In the genomic region with DNA sequence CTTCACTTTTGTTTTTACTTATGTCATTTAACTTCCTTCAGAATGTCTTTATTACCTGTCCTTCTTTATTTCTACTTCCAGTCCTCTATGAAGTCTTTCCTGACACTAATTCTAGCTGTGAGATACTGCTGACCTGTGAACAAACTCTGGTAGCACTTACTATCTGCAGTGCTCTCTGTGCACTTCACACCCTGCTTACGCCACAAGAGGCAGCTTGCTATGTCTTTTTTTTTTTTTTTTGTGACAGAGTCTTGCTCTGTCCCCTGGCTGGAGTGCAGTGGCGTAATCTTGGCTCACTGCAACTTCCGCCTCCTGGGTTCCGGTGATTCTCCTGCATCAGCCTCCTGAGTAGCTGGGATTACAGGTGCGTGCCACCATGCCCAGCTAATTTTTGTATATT, we compare ENCODE assay signal across 1 cellular context.
A peak's percentile ranks its signal among the peaks of the same experiment; 100 is the strongest.
TF ChIP-seq lines count a peak whose summit lies in the region.

No MANE protein-coding gene starts in this region.

TF ChIP-seq in HepG2, 621 proteins besides CTCF, POLR2A, EP300 and RAD21 (continued from another document and continues in another):
- TF ChIP-seq, protein P1, sequence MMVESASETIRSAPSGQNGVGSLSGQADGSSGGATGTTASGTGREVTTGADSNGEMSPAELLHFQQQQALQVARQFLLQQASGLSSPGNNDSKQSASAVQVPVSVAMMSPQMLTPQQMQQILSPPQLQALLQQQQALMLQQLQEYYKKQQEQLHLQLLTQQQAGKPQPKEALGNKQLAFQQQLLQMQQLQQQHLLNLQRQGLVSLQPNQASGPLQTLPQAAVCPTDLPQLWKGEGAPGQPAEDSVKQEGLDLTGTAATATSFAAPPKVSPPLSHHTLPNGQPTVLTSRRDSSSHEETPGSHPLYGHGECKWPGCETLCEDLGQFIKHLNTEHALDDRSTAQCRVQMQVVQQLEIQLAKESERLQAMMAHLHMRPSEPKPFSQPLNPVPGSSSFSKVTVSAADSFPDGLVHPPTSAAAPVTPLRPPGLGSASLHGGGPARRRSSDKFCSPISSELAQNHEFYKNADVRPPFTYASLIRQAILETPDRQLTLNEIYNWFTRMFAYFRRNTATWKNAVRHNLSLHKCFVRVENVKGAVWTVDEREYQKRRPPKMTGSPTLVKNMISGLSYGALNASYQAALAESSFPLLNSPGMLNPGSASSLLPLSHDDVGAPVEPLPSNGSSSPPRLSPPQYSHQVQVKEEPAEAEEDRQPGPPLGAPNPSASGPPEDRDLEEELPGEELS (CRISPR knock-in tag; IDR thresholded peaks at IDR 0.05), result peak; percentile 35; the same call in 1 of the 2 replicates
- TF ChIP-seq ZNF766 (CRISPR knock-in tag; IDR thresholded peaks at IDR 0.05; ENCODE audit: borderline replicate concordance) (no peak), ZNF773 (CRISPR knock-in tag; IDR thresholded peaks at IDR 0.05; ENCODE audit: borderline replicate concordance) (no peak), ZNF879 (CRISPR knock-in tag; IDR thresholded peaks at IDR 0.05) (no peak), MBNL3 (CRISPR knock-in tag; conservative IDR thresholded peaks at IDR 0.05) (no peak), ZNF775 (CRISPR knock-in tag; IDR thresholded peaks at IDR 0.05; ENCODE audit: borderline replicate concordance) (no peak), RFX1 (IDR thresholded peaks at IDR 0.05) (no peak), ZNF616 (CRISPR knock-in tag; IDR thresholded peaks at IDR 0.05; ENCODE audit: low read depth) (no peak), ZNF543 (CRISPR knock-in tag; IDR thresholded peaks at IDR 0.05) (no peak), ZC3H4 (CRISPR knock-in tag; IDR thresholded peaks at IDR 0.05; ENCODE audit: borderline replicate concordance) (no peak), HDAC2 (CRISPR knock-in tag; IDR thresholded peaks at IDR 0.05) (peak; percentile 48; the same call in 1 of the 2 replicates), MED13 (CRISPR knock-in tag; IDR thresholded peaks at IDR 0.05) (no peak), RFX3 (CRISPR knock-in tag; IDR thresholded peaks at IDR 0.05) (no peak), ZNF782 (CRISPR knock-in tag; IDR thresholded peaks at IDR 0.05; ENCODE audit: borderline replicate concordance) (no peak), MAFK (conservative IDR thresholded peaks at IDR 0.05 in 1 of 2, IDR thresholded peaks at IDR 0.05 in 1 of 2; ENCODE audit: low read length in 2 of 2) (0 out of 4 replicates have a peak, but pooled peaks of 1 of the 2 experiments have one; percentile 32), KDM6A (CRISPR knock-in tag; IDR thresholded peaks at IDR 0.05; ENCODE audit: low read depth) (no peak), FOSL2 (CRISPR knock-in tag; IDR thresholded peaks at IDR 0.05) (peak; percentile 31; the same call in 1 of the 2 replicates), ZNF672 (CRISPR knock-in tag; IDR thresholded peaks at IDR 0.05) (no peak), HDAC1 (CRISPR knock-in tag; IDR thresholded peaks at IDR 0.05) (peak; percentile 23; the same call in 1 of the 2 replicates), BCL6 (CRISPR knock-in tag; IDR thresholded peaks at IDR 0.05) (peak; percentile 39; the same call in 1 of the 2 replicates), ZNF33A (CRISPR knock-in tag; IDR thresholded peaks at IDR 0.05; ENCODE audit: borderline replicate concordance) (no peak), PPARG (CRISPR knock-in tag; conservative IDR thresholded peaks at IDR 0.05) (no peak), ZBTB38 (CRISPR knock-in tag; IDR thresholded peaks at IDR 0.05) (0 out of 2 replicates have a peak, but pooled peaks have one; percentile 30), NCOA1 (CRISPR knock-in tag; IDR thresholded peaks at IDR 0.05) (no peak), CEBPG (CRISPR knock-in tag; IDR thresholded peaks at IDR 0.05) (peak; percentile 79), ZNF230 (CRISPR knock-in tag; IDR thresholded peaks at IDR 0.05) (no peak), ZNF382 (CRISPR knock-in tag; IDR thresholded peaks at IDR 0.05; ENCODE audit: borderline replicate concordance) (no peak), MXD4 (CRISPR knock-in tag; IDR thresholded peaks at IDR 0.05) (no peak), SRY (CRISPR knock-in tag; IDR thresholded peaks at IDR 0.05) (no peak), NCOA2 (CRISPR knock-in tag; IDR thresholded peaks at IDR 0.05) (no peak), NR2F1 (CRISPR knock-in tag; IDR thresholded peaks at IDR 0.05) (no peak), PHF8 (CRISPR knock-in tag; IDR thresholded peaks at IDR 0.05) (no peak), ZFP82 (CRISPR knock-in tag; IDR thresholded peaks at IDR 0.05; ENCODE audit: borderline replicate concordance) (no peak), CBX1 (IDR thresholded peaks at IDR 0.05; ENCODE audit: low read depth) (no peak), ZNF451 (CRISPR knock-in tag; IDR thresholded peaks at IDR 0.05) (no peak), ZNF747 (CRISPR knock-in tag; IDR thresholded peaks at IDR 0.05; ENCODE audit: borderline replicate concordance) (no peak)
- TF ChIP-seq, protein P2, sequence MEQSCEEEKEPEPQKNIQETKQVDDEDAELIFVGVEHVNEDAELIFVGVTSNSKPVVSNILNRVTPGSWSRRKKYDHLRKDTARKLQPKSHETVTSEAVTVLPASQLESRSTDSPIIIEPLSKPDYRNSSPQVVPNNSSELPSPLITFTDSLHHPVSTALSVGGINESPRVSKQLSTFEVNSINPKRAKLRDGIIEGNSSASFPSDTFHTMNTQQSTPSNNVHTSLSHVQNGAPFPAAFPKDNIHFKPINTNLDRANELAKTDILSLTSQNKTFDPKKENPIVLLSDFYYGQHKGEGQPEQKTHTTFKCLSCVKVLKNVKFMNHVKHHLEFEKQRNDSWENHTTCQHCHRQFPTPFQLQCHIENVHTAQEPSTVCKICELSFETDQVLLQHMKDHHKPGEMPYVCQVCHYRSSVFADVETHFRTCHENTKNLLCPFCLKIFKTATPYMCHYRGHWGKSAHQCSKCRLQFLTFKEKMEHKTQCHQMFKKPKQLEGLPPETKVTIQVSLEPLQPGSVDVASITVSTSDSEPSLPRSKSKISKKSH (CRISPR knock-in tag; IDR thresholded peaks at IDR 0.05; ENCODE audit: borderline replicate concordance), result no peak
- TF ChIP-seq, protein P3, sequence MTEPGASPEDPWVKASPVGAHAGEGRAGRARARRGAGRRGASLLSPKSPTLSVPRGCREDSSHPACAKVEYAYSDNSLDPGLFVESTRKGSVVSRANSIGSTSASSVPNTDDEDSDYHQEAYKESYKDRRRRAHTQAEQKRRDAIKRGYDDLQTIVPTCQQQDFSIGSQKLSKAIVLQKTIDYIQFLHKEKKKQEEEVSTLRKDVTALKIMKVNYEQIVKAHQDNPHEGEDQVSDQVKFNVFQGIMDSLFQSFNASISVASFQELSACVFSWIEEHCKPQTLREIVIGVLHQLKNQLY (CRISPR knock-in tag; IDR thresholded peaks at IDR 0.05), result 0 out of 2 replicates have a peak, but pooled peaks have one; percentile 17
- TF ChIP-seq, protein P4, sequence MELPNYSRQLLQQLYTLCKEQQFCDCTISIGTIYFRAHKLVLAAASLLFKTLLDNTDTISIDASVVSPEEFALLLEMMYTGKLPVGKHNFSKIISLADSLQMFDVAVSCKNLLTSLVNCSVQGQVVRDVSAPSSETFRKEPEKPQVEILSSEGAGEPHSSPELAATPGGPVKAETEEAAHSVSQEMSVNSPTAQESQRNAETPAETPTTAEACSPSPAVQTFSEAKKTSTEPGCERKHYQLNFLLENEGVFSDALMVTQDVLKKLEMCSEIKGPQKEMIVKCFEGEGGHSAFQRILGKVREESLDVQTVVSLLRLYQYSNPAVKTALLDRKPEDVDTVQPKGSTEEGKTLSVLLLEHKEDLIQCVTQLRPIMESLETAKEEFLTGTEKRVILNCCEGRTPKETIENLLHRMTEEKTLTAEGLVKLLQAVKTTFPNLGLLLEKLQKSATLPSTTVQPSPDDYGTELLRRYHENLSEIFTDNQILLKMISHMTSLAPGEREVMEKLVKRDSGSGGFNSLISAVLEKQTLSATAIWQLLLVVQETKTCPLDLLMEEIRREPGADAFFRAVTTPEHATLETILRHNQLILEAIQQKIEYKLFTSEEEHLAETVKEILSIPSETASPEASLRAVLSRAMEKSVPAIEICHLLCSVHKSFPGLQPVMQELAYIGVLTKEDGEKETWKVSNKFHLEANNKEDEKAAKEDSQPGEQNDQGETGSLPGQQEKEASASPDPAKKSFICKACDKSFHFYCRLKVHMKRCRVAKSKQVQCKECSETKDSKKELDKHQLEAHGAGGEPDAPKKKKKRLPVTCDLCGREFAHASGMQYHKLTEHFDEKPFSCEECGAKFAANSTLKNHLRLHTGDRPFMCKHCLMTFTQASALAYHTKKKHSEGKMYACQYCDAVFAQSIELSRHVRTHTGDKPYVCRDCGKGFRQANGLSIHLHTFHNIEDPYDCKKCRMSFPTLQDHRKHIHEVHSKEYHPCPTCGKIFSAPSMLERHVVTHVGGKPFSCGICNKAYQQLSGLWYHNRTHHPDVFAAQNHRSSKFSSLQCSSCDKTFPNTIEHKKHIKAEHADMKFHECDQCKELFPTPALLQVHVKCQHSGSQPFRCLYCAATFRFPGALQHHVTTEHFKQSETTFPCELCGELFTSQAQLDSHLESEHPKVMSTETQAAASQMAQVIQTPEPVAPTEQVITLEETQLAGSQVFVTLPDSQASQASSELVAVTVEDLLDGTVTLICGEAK (IDR thresholded peaks at IDR 0.05), result no peak
- TF ChIP-seq, protein P4 (CRISPR knock-in tag; IDR thresholded peaks at IDR 0.05), result no peak
- TF ChIP-seq, protein P5, sequence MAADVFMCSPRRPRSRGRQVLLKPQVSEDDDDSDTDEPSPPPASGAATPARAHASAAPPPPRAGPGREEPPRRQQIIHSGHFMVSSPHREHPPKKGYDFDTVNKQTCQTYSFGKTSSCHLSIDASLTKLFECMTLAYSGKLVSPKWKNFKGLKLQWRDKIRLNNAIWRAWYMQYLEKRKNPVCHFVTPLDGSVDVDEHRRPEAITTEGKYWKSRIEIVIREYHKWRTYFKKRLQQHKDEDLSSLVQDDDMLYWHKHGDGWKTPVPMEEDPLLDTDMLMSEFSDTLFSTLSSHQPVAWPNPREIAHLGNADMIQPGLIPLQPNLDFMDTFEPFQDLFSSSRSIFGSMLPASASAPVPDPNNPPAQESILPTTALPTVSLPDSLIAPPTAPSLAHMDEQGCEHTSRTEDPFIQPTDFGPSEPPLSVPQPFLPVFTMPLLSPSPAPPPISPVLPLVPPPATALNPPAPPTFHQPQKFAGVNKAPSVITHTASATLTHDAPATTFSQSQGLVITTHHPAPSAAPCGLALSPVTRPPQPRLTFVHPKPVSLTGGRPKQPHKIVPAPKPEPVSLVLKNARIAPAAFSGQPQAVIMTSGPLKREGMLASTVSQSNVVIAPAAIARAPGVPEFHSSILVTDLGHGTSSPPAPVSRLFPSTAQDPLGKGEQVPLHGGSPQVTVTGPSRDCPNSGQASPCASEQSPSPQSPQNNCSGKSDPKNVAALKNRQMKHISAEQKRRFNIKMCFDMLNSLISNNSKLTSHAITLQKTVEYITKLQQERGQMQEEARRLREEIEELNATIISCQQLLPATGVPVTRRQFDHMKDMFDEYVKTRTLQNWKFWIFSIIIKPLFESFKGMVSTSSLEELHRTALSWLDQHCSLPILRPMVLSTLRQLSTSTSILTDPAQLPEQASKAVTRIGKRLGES (CRISPR knock-in tag; IDR thresholded peaks at IDR 0.05; ENCODE audit: borderline replicate concordance), result no peak
- TF ChIP-seq, protein P6, sequence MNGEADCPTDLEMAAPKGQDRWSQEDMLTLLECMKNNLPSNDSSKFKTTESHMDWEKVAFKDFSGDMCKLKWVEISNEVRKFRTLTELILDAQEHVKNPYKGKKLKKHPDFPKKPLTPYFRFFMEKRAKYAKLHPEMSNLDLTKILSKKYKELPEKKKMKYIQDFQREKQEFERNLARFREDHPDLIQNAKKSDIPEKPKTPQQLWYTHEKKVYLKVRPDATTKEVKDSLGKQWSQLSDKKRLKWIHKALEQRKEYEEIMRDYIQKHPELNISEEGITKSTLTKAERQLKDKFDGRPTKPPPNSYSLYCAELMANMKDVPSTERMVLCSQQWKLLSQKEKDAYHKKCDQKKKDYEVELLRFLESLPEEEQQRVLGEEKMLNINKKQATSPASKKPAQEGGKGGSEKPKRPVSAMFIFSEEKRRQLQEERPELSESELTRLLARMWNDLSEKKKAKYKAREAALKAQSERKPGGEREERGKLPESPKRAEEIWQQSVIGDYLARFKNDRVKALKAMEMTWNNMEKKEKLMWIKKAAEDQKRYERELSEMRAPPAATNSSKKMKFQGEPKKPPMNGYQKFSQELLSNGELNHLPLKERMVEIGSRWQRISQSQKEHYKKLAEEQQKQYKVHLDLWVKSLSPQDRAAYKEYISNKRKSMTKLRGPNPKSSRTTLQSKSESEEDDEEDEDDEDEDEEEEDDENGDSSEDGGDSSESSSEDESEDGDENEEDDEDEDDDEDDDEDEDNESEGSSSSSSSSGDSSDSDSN (CRISPR knock-in tag; IDR thresholded peaks at IDR 0.05), result peak; percentile 28; the same call in 1 of the 2 replicates
- TF ChIP-seq, protein P7, sequence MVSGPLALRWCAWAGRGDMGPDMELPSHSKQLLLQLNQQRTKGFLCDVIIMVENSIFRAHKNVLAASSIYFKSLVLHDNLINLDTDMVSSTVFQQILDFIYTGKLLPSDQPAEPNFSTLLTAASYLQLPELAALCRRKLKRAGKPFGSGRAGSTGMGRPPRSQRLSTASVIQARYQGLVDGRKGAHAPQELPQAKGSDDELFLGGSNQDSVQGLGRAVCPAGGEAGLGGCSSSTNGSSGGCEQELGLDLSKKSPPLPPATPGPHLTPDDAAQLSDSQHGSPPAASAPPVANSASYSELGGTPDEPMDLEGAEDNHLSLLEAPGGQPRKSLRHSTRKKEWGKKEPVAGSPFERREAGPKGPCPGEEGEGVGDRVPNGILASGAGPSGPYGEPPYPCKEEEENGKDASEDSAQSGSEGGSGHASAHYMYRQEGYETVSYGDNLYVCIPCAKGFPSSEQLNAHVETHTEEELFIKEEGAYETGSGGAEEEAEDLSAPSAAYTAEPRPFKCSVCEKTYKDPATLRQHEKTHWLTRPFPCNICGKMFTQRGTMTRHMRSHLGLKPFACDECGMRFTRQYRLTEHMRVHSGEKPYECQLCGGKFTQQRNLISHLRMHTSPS (CRISPR knock-in tag; IDR thresholded peaks at IDR 0.05; ENCODE audit: low read depth), result no peak
